1 cellular context compared by ENCODE assay signal in the genomic region with DNA sequence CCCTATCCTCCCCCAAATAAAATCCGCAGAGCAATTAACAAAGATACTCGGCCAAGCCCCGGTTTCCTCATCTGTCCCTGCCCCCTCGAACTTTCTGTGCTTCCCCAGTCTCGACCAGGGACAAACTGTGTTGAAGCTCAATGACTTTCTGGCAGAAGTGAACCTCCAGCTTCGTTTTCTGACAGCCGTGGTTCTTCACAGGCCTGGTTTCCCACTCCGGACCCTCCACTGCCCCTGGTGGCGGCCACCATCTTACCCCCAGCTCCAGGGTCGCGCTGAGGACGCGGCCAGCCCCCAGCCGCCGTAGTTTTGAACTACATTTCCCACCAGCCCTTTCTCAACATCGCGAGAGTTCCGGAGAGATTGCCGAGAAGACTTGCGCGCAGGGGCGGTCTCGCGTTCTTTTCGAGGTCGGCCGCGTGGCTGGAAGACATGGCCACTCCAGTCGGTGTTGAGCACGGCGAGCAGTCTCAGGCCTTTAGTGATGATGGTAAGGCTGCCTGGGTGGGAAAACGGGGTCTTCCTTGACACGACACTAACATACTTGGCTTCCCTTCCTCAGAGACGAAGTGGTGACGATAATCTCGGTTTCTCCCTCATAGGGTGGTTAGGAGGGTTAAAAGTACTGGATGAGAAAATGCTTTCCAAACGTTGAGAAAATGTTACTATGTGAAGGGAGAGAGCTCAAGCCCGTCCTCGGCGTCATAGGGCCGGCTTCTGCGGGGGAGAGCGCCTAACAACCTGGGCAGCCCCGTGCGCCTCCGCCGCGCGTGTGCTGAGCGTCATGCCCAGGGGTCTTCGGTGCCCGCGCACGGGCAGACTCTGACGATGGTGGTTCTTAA.
TF ChIP-seq lines count a peak whose summit lies in the region.

No MANE protein-coding gene starts in this region.

TF ChIP-seq in HepG2, 621 proteins besides CTCF, POLR2A, EP300 and RAD21 (continued from another document and continues in another):
- TF ChIP-seq, protein P1, sequence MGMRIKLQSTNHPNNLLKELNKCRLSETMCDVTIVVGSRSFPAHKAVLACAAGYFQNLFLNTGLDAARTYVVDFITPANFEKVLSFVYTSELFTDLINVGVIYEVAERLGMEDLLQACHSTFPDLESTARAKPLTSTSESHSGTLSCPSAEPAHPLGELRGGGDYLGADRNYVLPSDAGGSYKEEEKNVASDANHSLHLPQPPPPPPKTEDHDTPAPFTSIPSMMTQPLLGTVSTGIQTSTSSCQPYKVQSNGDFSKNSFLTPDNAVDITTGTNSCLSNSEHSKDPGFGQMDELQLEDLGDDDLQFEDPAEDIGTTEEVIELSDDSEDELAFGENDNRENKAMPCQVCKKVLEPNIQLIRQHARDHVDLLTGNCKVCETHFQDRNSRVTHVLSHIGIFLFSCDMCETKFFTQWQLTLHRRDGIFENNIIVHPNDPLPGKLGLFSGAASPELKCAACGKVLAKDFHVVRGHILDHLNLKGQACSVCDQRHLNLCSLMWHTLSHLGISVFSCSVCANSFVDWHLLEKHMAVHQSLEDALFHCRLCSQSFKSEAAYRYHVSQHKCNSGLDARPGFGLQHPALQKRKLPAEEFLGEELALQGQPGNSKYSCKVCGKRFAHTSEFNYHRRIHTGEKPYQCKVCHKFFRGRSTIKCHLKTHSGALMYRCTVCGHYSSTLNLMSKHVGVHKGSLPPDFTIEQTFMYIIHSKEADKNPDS (CRISPR knock-in tag; IDR thresholded peaks at IDR 0.05) = no peak
- TF ChIP-seq ZNF766 (CRISPR knock-in tag; IDR thresholded peaks at IDR 0.05; ENCODE audit: borderline replicate concordance) (peak; percentile 75; the same call in 1 of the 2 replicates), PAX8 (CRISPR knock-in tag; IDR thresholded peaks at IDR 0.05; ENCODE audit: borderline replicate concordance) (peak; percentile 95; the same call in 1 of the 2 replicates), ZNF468 (CRISPR knock-in tag; IDR thresholded peaks at IDR 0.05) (peak; percentile 69; the same call in 1 of the 2 replicates), HOXA3 (CRISPR knock-in tag; IDR thresholded peaks at IDR 0.05) (peak; percentile 96), PTBP1 (IDR thresholded peaks at IDR 0.05; ENCODE audit: low read depth, low read length, poor library complexity, severe bottlenecking) (no peak), KLF6 (CRISPR knock-in tag; IDR thresholded peaks at IDR 0.05) (peak; percentile 90), PHF5A (CRISPR knock-in tag; IDR thresholded peaks at IDR 0.05; ENCODE audit: low read depth, unreplicated experiment) (peak; percentile 59), MLLT10 (CRISPR knock-in tag; IDR thresholded peaks at IDR 0.05) (no peak), ZNF558 (CRISPR knock-in tag; IDR thresholded peaks at IDR 0.05; ENCODE audit: borderline replicate concordance) (peak; percentile 53; the same call in 1 of the 2 replicates), ZNF484 (CRISPR knock-in tag; IDR thresholded peaks at IDR 0.05; ENCODE audit: borderline replicate concordance, low read depth) (no peak), ZNF12 (CRISPR knock-in tag; IDR thresholded peaks at IDR 0.05) (peak; percentile 21), KLF15 (CRISPR knock-in tag; IDR thresholded peaks at IDR 0.05; ENCODE audit: borderline replicate concordance) (no peak), ZNF33B (CRISPR knock-in tag; IDR thresholded peaks at IDR 0.05) (0 out of 2 replicates have a peak, but pooled peaks have one; percentile 34), GTF2F1 (IDR thresholded peaks at IDR 0.05; ENCODE audit: low read length) (no peak; the same call in 1 of the 2 replicates), ZNF674 (CRISPR knock-in tag; IDR thresholded peaks at IDR 0.05; ENCODE audit: low read depth) (peak; percentile 26; the same call in 1 of the 2 replicates), ZFP36L2 (CRISPR knock-in tag; IDR thresholded peaks at IDR 0.05) (no peak), CENPT (CRISPR knock-in tag; IDR thresholded peaks at IDR 0.05; ENCODE audit: low read depth) (peak; percentile 42; the same call in 1 of the 2 replicates), GPN1 (CRISPR knock-in tag; IDR thresholded peaks at IDR 0.05; ENCODE audit: borderline replicate concordance) (no peak), AGO1 (IDR thresholded peaks at IDR 0.05; ENCODE audit: low read depth, low read length, poor library complexity, severe bottlenecking) (peak; percentile 64), SATB2 (CRISPR knock-in tag; IDR thresholded peaks at IDR 0.05) (no peak; the same call in 1 of the 2 replicates), ARNTL (CRISPR knock-in tag; IDR thresholded peaks at IDR 0.05) (peak; percentile 85), ZNF430 (CRISPR knock-in tag; IDR thresholded peaks at IDR 0.05) (peak; percentile 91), ZNF768 (CRISPR knock-in tag; IDR thresholded peaks at IDR 0.05) (peak; percentile 40), ZNF7 (CRISPR knock-in tag; IDR thresholded peaks at IDR 0.05) (no peak), RXRA (CRISPR knock-in tag; IDR thresholded peaks at IDR 0.05) (peak; percentile 99), ZNF331 (CRISPR knock-in tag; IDR thresholded peaks at IDR 0.05) (peak; percentile 90)
- TF ChIP-seq, protein P2, sequence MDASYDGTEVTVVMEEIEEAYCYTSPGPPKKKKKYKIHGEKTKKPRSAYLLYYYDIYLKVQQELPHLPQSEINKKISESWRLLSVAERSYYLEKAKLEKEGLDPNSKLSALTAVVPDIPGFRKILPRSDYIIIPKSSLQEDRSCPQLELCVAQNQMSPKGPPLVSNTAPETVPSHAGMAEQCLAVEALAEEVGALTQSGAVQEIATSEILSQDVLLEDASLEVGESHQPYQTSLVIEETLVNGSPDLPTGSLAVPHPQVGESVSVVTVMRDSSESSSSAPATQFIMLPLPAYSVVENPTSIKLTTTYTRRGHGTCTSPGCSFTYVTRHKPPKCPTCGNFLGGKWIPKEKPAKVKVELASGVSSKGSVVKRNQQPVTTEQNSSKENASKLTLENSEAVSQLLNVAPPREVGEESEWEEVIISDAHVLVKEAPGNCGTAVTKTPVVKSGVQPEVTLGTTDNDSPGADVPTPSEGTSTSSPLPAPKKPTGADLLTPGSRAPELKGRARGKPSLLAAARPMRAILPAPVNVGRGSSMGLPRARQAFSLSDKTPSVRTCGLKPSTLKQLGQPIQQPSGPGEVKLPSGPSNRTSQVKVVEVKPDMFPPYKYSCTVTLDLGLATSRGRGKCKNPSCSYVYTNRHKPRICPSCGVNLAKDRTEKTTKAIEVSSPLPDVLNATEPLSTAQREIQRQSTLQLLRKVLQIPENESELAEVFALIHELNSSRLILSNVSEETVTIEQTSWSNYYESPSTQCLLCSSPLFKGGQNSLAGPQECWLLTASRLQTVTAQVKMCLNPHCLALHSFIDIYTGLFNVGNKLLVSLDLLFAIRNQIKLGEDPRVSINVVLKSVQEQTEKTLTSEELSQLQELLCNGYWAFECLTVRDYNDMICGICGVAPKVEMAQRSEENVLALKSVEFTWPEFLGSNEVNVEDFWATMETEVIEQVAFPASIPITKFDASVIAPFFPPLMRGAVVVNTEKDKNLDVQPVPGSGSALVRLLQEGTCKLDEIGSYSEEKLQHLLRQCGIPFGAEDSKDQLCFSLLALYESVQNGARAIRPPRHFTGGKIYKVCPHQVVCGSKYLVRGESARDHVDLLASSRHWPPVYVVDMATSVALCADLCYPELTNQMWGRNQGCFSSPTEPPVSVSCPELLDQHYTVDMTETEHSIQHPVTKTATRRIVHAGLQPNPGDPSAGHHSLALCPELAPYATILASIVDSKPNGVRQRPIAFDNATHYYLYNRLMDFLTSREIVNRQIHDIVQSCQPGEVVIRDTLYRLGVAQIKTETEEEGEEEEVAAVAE (CRISPR knock-in tag; IDR thresholded peaks at IDR 0.05; ENCODE audit: borderline replicate concordance) = peak; percentile 90; the same call in 1 of the 2 replicates
- TF ChIP-seq, protein P3, sequence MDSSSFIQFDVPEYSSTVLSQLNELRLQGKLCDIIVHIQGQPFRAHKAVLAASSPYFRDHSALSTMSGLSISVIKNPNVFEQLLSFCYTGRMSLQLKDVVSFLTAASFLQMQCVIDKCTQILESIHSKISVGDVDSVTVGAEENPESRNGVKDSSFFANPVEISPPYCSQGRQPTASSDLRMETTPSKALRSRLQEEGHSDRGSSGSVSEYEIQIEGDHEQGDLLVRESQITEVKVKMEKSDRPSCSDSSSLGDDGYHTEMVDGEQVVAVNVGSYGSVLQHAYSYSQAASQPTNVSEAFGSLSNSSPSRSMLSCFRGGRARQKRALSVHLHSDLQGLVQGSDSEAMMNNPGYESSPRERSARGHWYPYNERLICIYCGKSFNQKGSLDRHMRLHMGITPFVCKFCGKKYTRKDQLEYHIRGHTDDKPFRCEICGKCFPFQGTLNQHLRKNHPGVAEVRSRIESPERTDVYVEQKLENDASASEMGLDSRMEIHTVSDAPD (CRISPR knock-in tag; IDR thresholded peaks at IDR 0.05) = no peak; the same call in 1 of the 2 replicates
- TF ChIP-seq, protein P4, sequence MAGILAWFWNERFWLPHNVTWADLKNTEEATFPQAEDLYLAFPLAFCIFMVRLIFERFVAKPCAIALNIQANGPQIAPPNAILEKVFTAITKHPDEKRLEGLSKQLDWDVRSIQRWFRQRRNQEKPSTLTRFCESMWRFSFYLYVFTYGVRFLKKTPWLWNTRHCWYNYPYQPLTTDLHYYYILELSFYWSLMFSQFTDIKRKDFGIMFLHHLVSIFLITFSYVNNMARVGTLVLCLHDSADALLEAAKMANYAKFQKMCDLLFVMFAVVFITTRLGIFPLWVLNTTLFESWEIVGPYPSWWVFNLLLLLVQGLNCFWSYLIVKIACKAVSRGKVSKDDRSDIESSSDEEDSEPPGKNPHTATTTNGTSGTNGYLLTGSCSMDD (CRISPR knock-in tag; IDR thresholded peaks at IDR 0.05) = no peak
- TF ChIP-seq, protein P5, sequence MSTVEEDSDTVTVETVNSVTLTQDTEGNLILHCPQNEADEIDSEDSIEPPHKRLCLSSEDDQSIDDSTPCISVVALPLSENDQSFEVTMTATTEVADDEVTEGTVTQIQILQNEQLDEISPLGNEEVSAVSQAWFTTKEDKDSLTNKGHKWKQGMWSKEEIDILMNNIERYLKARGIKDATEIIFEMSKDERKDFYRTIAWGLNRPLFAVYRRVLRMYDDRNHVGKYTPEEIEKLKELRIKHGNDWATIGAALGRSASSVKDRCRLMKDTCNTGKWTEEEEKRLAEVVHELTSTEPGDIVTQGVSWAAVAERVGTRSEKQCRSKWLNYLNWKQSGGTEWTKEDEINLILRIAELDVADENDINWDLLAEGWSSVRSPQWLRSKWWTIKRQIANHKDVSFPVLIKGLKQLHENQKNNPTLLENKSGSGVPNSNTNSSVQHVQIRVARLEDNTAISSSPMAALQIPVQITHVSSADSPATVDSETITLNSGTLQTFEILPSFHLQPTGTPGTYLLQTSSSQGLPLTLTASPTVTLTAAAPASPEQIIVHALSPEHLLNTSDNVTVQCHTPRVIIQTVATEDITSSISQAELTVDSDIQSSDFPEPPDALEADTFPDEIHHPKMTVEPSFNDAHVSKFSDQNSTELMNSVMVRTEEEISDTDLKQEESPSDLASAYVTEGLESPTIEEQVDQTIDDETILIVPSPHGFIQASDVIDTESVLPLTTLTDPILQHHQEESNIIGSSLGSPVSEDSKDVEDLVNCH (CRISPR knock-in tag; IDR thresholded peaks at IDR 0.05) = 0 out of 2 replicates have a peak, but pooled peaks have one; percentile 87
- TF ChIP-seq, protein P6, sequence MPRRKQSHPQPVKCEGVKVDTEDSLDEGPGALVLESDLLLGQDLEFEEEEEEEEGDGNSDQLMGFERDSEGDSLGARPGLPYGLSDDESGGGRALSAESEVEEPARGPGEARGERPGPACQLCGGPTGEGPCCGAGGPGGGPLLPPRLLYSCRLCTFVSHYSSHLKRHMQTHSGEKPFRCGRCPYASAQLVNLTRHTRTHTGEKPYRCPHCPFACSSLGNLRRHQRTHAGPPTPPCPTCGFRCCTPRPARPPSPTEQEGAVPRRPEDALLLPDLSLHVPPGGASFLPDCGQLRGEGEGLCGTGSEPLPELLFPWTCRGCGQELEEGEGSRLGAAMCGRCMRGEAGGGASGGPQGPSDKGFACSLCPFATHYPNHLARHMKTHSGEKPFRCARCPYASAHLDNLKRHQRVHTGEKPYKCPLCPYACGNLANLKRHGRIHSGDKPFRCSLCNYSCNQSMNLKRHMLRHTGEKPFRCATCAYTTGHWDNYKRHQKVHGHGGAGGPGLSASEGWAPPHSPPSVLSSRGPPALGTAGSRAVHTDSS (CRISPR knock-in tag; conservative IDR thresholded peaks at IDR 0.05) = no peak
- TF ChIP-seq, protein P7, sequence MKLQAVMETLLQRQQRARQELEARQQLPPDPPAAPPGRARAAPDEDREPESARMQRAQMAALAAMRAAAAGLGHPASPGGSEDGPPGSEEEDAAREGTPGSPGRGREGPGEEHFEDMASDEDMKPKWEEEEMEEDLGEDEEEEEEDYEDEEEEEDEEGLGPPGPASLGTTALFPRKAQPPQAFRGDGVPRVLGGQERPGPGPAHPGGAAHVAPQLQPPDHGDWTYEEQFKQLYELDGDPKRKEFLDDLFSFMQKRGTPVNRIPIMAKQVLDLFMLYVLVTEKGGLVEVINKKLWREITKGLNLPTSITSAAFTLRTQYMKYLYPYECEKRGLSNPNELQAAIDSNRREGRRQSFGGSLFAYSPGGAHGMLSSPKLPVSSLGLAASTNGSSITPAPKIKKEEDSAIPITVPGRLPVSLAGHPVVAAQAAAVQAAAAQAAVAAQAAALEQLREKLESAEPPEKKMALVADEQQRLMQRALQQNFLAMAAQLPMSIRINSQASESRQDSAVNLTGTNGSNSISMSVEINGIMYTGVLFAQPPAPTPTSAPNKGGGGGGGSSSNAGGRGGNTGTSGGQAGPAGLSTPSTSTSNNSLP (IDR thresholded peaks at IDR 0.05; ENCODE audit: low read depth, low read length) = no peak
- TF ChIP-seq, protein P8, sequence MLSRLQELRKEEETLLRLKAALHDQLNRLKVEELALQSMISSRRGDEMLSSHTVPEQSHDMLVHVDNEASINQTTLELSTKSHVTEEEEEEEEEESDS (CRISPR knock-in tag; IDR thresholded peaks at IDR 0.05; ENCODE audit: borderline replicate concordance) = no peak
- TF ChIP-seq, protein P9, sequence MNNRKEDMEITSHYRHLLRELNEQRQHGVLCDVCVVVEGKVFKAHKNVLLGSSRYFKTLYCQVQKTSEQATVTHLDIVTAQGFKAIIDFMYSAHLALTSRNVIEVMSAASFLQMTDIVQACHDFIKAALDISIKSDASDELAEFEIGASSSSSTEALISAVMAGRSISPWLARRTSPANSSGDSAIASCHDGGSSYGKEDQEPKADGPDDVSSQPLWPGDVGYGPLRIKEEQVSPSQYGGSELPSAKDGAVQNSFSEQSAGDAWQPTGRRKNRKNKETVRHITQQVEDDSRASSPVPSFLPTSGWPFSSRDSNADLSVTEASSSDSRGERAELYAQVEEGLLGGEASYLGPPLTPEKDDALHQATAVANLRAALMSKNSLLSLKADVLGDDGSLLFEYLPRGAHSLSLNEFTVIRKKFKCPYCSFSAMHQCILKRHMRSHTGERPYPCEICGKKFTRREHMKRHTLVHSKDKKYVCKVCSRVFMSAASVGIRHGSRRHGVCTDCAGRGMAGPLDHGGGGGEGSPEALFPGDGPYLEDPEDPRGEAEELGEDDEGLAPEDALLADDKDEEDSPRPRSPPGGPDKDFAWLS (CRISPR knock-in tag; IDR thresholded peaks at IDR 0.05; ENCODE audit: borderline replicate concordance) = peak; percentile 74; the same call in 1 of the 2 replicates
- TF ChIP-seq, protein P10, sequence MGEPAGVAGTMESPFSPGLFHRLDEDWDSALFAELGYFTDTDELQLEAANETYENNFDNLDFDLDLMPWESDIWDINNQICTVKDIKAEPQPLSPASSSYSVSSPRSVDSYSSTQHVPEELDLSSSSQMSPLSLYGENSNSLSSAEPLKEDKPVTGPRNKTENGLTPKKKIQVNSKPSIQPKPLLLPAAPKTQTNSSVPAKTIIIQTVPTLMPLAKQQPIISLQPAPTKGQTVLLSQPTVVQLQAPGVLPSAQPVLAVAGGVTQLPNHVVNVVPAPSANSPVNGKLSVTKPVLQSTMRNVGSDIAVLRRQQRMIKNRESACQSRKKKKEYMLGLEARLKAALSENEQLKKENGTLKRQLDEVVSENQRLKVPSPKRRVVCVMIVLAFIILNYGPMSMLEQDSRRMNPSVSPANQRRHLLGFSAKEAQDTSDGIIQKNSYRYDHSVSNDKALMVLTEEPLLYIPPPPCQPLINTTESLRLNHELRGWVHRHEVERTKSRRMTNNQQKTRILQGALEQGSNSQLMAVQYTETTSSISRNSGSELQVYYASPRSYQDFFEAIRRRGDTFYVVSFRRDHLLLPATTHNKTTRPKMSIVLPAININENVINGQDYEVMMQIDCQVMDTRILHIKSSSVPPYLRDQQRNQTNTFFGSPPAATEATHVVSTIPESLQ (CRISPR knock-in tag; conservative IDR thresholded peaks at IDR 0.05) = peak; percentile 84; the same call in 1 of the 2 replicates
